In the genomic region with DNA sequence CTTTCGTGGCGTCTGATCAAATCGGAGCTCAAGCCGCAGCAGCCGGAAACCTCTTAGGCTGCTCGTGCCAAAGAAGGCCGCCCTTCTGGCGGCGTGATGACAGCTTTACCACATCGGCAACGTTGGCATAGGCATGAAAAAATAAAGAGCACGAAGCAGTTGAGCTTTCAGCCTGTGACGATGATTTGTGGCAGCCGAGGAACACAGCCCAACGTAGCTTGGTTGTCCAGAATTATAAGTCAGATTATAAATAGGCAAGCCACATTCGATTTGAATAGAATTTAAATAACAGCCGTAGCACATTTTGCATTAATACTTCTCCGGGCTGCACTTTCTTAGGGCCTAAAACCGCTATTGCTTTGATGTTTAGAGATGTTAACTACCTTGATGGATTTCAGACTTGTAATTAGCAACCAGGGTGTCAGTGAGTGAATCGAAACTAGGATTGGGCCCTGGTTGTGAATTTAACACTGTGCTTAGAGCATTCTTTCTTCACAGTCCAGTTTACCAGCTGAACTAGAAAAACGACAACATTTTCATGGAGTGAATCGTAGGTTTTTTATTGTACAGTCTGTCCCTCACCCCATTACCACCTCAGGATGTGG, we compare ENCODE assay signal across 8 cellular contexts. TPM values are rescaled to one million over a fixed set of nuclear protein-coding genes. Genes with fewer than 3 reads are reported as not detected.
DNase-seq lines count a peak whose midpoint lies in the region; ATAC-seq lines count a peak whose summit lies in the region.

No MANE protein-coding gene starts in this region.

- H3K4me1 Mint-ChIP-seq in effector memory CD8-positive, alpha-beta T cell (ENCODE audit: low read depth in 2 of 2) = peaks cover 44% of the 10 kb centered on the region in 2 donors

- H2AFZ ChIP-seq in ACC112 (ENCODE audit: low read length, unreplicated experiment) = peak overlapping the region; percentile 82

- H3K36me3 ChIP-seq in ACC112 (ENCODE audit: insufficient read depth, low read length) = no peaks in the 10 kb centered on the region

- peak overlapping the region; percentile 95 for H3K27ac ChIP-seq in ACC112 (ENCODE audit: low read depth, low read length)

- H3K79me2 ChIP-seq in ACC112 (ENCODE audit: control insufficient read depth, insufficient read depth, low read length, unreplicated experiment) = peaks cover 40% of the 10 kb centered on the region

- peak overlapping the region; percentile 98 to 99 for H3K4me3 Mint-ChIP-seq in effector memory CD8-positive, alpha-beta T cell

- peaks cover 27% of the 10 kb centered on the region for H3K4me1 ChIP-seq in ACC112 (ENCODE audit: control insufficient read depth, insufficient read depth, low read length, unreplicated experiment)

- ATAC-seq in GM19035 (IDR thresholded peaks at IDR 0.05; ENCODE audit: unreplicated experiment) (peak; percentile 25), HG03520 (IDR thresholded peaks at IDR 0.05; ENCODE audit: unreplicated experiment) (peak; percentile 11)
- ATAC-seq in effector memory CD8-positive, alpha-beta T cell (replicated peaks) = peak; percentile 51

- peaks cover 61% of the 10 kb centered on the region for H3K36me3 Mint-ChIP-seq in effector memory CD8-positive, alpha-beta T cell (ENCODE audit: insufficient read depth)

- peak overlapping the region; percentile 86 for H3K4me3 ChIP-seq in ACC112 (ENCODE audit: low read depth, low read length)

- H3K27me3 Mint-ChIP-seq in effector memory CD8-positive, alpha-beta T cell = no peaks in the 10 kb centered on the region

- no peaks in the 10 kb centered on the region for H3K27me3 ChIP-seq in ACC112 (ENCODE audit: insufficient read depth, low read length)

- H3K27ac Mint-ChIP-seq in effector memory CD8-positive, alpha-beta T cell = peak overlapping the region; percentile 100

- DNase-seq in NCI-H82 treated with DMSO at 0.1 percent for 48 hours (lab: John Stamatoyannopoulos, UW; ENCODE audit: unreplicated experiment) = peak; percentile 58
- peak; percentile 86 for DNase-seq in activated CD8-positive, alpha-beta memory T cell treated with anti-CD3 and anti-CD28 coated beads for 24 hours
- peak; percentile 82 to 85 (median 83) for DNase-seq in effector memory CD8-positive, alpha-beta T cell
- peak; percentile 91 for DNase-seq in mesenteric fat pad (ENCODE audit: low spot score)
- DNase-seq in stimulated activated CD8-positive, alpha-beta memory T cell treated with anti-CD3 and anti-CD28 coated beads, Interleukin-15, amount 100 ng/mL, for 4 hours (ENCODE audit: low read depth in 2 of 2) = peak; percentile 57 to 63

- no peaks in the 10 kb centered on the region for H3K9me3 Mint-ChIP-seq in effector memory CD8-positive, alpha-beta T cell

RNA-seq across cellular contexts. Expression of gene BCLAF1, which starts 0.9 kb away (rescaled TPM):
- total RNA-seq in mesenteric fat pad = 117 TPM

RNA-seq across cellular contexts. Expression of gene MTFR2, which starts 40.4 kb away (rescaled TPM):
- 0.87 TPM for total RNA-seq in mesenteric fat pad

Comparison
In these comparisons a context has a peak if more than half of its experiments do, and no peak if none do; other contexts are left out.
1. Peak in every context shown above with its lines: DNase-seq, ATAC-seq, H3K4me3 ChIP-seq and H3K27ac ChIP-seq.